In the genomic region with DNA sequence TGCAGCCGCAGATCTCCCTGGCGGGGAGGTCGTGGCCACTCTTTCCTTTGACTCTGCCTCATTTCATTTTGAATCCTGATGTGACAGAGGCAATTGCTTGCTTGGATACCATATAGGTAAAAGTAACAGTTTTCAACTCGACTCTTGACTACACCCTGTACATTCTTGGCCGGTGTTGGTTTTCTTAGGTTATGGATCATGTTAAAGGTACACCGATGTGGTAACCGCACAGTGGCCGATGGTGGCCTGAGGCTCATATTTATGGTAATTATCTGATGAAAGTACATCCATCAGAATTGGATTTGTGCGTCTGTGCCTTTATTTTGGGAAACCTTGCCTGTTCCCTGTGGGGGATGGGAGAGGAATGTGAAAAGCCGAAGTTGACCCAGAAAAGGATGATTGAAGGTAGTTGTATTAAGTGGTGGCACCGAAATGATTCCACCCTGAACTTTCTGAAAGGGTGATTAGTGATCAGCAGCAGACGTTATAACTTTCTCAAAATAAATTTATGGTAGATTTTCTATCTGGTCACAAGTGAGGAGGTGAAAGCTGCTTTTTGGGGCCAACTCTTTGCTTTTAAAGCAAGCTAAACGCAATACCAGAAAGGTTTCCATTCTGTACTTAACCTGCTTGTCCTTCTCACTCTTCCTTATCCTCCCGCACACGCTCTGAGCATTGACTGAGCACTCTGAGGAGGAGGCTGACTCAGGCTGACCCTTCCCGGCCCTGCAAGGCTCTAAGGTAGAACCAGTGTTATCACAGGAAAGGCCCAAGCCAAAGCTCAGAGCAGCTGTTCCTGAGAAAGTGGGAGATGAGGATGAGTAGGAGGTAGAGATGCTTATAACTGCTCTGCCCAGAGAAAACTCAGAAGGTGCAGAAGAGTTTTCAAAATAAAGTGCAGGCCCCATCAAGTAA, we compare ENCODE assay signal across 8 cellular contexts. TPM values are rescaled to one million over a fixed set of nuclear protein-coding genes. Genes with fewer than 3 reads are reported as not detected.
DNase-seq lines count a peak whose midpoint lies in the region; ATAC-seq and TF ChIP-seq lines count a peak whose summit lies in the region.

No MANE protein-coding gene starts in this region.

- H3K9ac ChIP-seq in stomach smooth muscle (ENCODE audit: low read length in 2 of 2) = peak overlapping the region; percentile 62 to 91

- H3K27me3 ChIP-seq in adrenal gland = no peaks in the 10 kb centered on the region
- peaks cover 0 to 3% of the 10 kb centered on the region in 2 donors for H3K27me3 ChIP-seq in stomach smooth muscle (ENCODE audit: control insufficient read depth in 1 of 2, insufficient read depth in 2 of 2, low read length in 2 of 2)

- H3K27ac Mint-ChIP-seq in HFFc6 = no peak overlapping the region

- H3K36me3 ChIP-seq in adrenal gland (replicated peaks in 1 of 2) (no peaks in the 10 kb centered on the region), stomach smooth muscle (ENCODE audit: control insufficient read depth in 2 of 2, insufficient read depth in 2 of 2, low read length in 2 of 2) (no peaks in the 10 kb centered on the region)

- H3K4me1 ChIP-seq in adrenal gland (replicated peaks in 1 of 2) (peaks cover 0 to 5% of the 10 kb centered on the region in 2 donors), stomach smooth muscle (ENCODE audit: control insufficient read depth, insufficient read depth, low read length) (peaks cover 11% of the 10 kb centered on the region)

- H3K4me3 ChIP-seq in AG10803 (ENCODE audit: low read length) (peak overlapping the region; percentile 36), adrenal gland (peak overlapping the region in 2 of 4 donors; percentile 74 to 91), stomach smooth muscle (ENCODE audit: low read length in 2 of 2) (peak overlapping the region; percentile 83 to 91)

- no peak for ATAC-seq in HG02610 (IDR thresholded peaks at IDR 0.05; ENCODE audit: unreplicated experiment)
- no peak for ATAC-seq in HG03139 (IDR thresholded peaks at IDR 0.05; ENCODE audit: unreplicated experiment)

- peak overlapping the region; percentile 11; the same call in 1 of the 2 replicates for H3K4me3 Mint-ChIP-seq in HFFc6

- intact Hi-C loops in adrenal gland (cut with DNase I) = no loop called here

- WGBS in adrenal gland, 4 donors = 72 to 88% (median 79%) methylated on average over 16 of the region's 16 CpGs

- H3K4me1 Mint-ChIP-seq in HFFc6 (ENCODE audit: low read depth) = no peaks in the 10 kb centered on the region

- peaks cover 35% of the 10 kb centered on the region for H3K27me3 Mint-ChIP-seq in HFFc6 (ENCODE audit: insufficient read depth)

- peaks cover 4% of the 10 kb centered on the region; the same call in 1 of the 2 replicates for H3K9me3 Mint-ChIP-seq in HFFc6

- H3K27ac ChIP-seq in adrenal gland (peak overlapping the region in 4 of 5 donors; percentile 62 to 89 (median 81)), stomach smooth muscle (ENCODE audit: low read length) (no peak overlapping the region)

- H3K9me3 ChIP-seq in adrenal gland (replicated peaks in 1 of 3) = no peaks in the 10 kb centered on the region
- no peaks in the 10 kb centered on the region for H3K9me3 ChIP-seq in stomach smooth muscle (ENCODE audit: control insufficient read depth in 2 of 2, low read length in 2 of 2)

- TF ChIP-seq CTCF in AG10803 (conservative IDR thresholded peaks at IDR 0.05; ENCODE audit: low read length) (no peak), HFFc6 (IDR thresholded peaks at IDR 0.05) (no peak), adrenal gland (IDR thresholded peaks at IDR 0.05) (no peak)

- peaks cover 7% of the 10 kb centered on the region; the same call in 1 of the 2 replicates for H3K36me3 Mint-ChIP-seq in HFFc6 (ENCODE audit: low read depth)

- no peak for DNase-seq in AG10803 (ENCODE audit: low read depth)
- no peak for DNase-seq in HFFc6
- DNase-seq in adrenal gland = no peak
- DNase-seq in kidney glomerular epithelial cell (lab: John Stamatoyannopoulos, UW) = peak; percentile 66
- no peak for DNase-seq in HuH-7 (ENCODE audit: low spot score)

- no peak for TF ChIP-seq POLR2A in adrenal gland (IDR thresholded peaks at IDR 0.05)

RNA-seq across cellular contexts. Expression of a gene that starts 2.0 kb away (rescaled TPM):
- not detected for total RNA-seq in HFFc6 (2021; fragmentation: NEBNext Ultra II Directional; extraction: Animal tissue kit (Norgen Biotek cat#: 25700))
- 1 to 10 TPM in 7 of 8 donors, under 1 TPM in 1; 0.18 to 3.6 (median 3.1) TPM for total RNA-seq in adrenal gland
- 1 to 10 TPM; 2.0 to 2.6 (median 2.3) TPM for polyA plus RNA-seq in adrenal gland
